Comparison of ENCODE assay signal across 8 cellular contexts in genomic region chr15:85730001-85730820, GRCh38.
DNase-seq lines count a peak whose midpoint lies in the region; ATAC-seq, FAIRE-seq and TF ChIP-seq lines count a peak whose summit lies in the region.

No MANE protein-coding gene starts in this region.

- H3K9me3 Mint-ChIP-seq in IgD-negative memory B cell = peaks cover 3 to 10% (median 3%) of the 10 kb centered on the region in 3 donors

- H3K4me3 ChIP-seq in ascending aorta (no peak overlapping the region), right cardiac atrium (ENCODE audit: low read length) (no peak overlapping the region), small intestine (ENCODE audit: low read depth in 1 of 2, low read length in 2 of 2) (no peak overlapping the region)

- H3K27ac ChIP-seq in ascending aorta (peak overlapping the region; percentile 41 to 83), right cardiac atrium (ENCODE audit: low read length) (no peak overlapping the region), small intestine (ENCODE audit: low read depth in 1 of 2, low read length in 1 of 2) (no peak overlapping the region)

- H3K36me3 ChIP-seq in ascending aorta (peaks cover 61 to 75% of the 10 kb centered on the region in 2 donors), small intestine (ENCODE audit: control insufficient read depth in 2 of 2, insufficient read depth in 2 of 2, low read length in 2 of 2) (peaks cover 23 to 35% of the 10 kb centered on the region in 2 donors)

- 32% methylated on average over 5 of the region's 5 CpGs for WGBS in right cardiac atrium
- WGBS in small intestine, 3 donors = 22 to 33% (median 31%) methylated on average over 5 of the region's 5 CpGs

- peaks cover 3 to 7% of the 10 kb centered on the region in 2 donors for H3K4me1 ChIP-seq in ascending aorta
- H3K4me1 ChIP-seq in right cardiac atrium (ENCODE audit: control insufficient read depth, insufficient read depth, low read length) = no peaks in the 10 kb centered on the region
- H3K4me1 ChIP-seq in small intestine (ENCODE audit: control insufficient read depth in 2 of 2, insufficient read depth in 1 of 2, low read depth in 1 of 2, low read length in 1 of 2) = no peaks in the 10 kb centered on the region

- peak; percentile 77 for ATAC-seq in GM19452 (IDR thresholded peaks at IDR 0.05; ENCODE audit: unreplicated experiment)
- ATAC-seq in right cardiac atrium = peak; percentile 57 to 62
- no peak for ATAC-seq in HG03039 (IDR thresholded peaks at IDR 0.05; ENCODE audit: unreplicated experiment)

- peaks cover 29% of the 10 kb centered on the region for H3K36me3 Mint-ChIP-seq in IgD-negative memory B cell

- TF ChIP-seq CTCF in ascending aorta (IDR thresholded peaks at IDR 0.05) = peak; percentile 70 to 72 (median 71)

- no peak overlapping the region for H3K4me3 Mint-ChIP-seq in IgD-negative memory B cell

- no peaks in the 10 kb centered on the region for H3K27me3 ChIP-seq in ascending aorta
- no peaks in the 10 kb centered on the region for H3K27me3 ChIP-seq in right cardiac atrium (ENCODE audit: control insufficient read depth, insufficient read depth)
- no peaks in the 10 kb centered on the region for H3K27me3 ChIP-seq in small intestine (ENCODE audit: control insufficient read depth in 2 of 2, insufficient read depth in 2 of 2, low read length in 2 of 2)

- peak overlapping the region in 2 of 3 donors; percentile 1 to 85 for H3K27ac Mint-ChIP-seq in IgD-negative memory B cell

- intact Hi-C loops in ascending aorta (cut with DNase I) = loop anchor here (1.0 to 2.0 kb wide), 3 partner anchors 65 to 110 kb away; partner anchors contain the start of gene KLHL25
- intact Hi-C loops in right cardiac atrium (cut with DNase I) = loop anchor here in 2 of 4 donors (2.0 to 5.0 kb wide), 2 partner anchors 101 to 102 kb away; no protein-coding TSS in a partner anchor

- no peaks in the 10 kb centered on the region for H3K27me3 Mint-ChIP-seq in IgD-negative memory B cell

- H3K4me1 Mint-ChIP-seq in IgD-negative memory B cell = peaks cover 0 to 4% (median 2%) of the 10 kb centered on the region in 3 donors

- H3K9me3 ChIP-seq in ascending aorta (peaks cover 6 to 14% of the 10 kb centered on the region in 2 donors), right cardiac atrium (ENCODE audit: control insufficient read depth, low read length) (no peaks in the 10 kb centered on the region), small intestine (ENCODE audit: control insufficient read depth, low read depth) (no peaks in the 10 kb centered on the region)

- DNase-seq in COLO829 (ENCODE audit: low spot score) (peak; percentile 85), OCI-M1 (lab: John Stamatoyannopoulos, UW) (peak; percentile 76), ascending aorta (ENCODE audit: low spot score in 2 of 2) (no peak), right cardiac atrium (no peak), small intestine (peak; percentile 77)

- peak; percentile 19 for FAIRE-seq in small intestine (lab: Jason Lieb, UNC)

Comparison
In these comparisons a context has a peak if more than half of its experiments do, and no peak if none do; other contexts are left out.
1. DNase-seq: peak in COLO829 (single experiment), OCI-M1 (single experiment) and small intestine (single experiment); none in ascending aorta (0 of 2) and right cardiac atrium (0 of 3).
2. H3K27ac ChIP-seq: peak in ascending aorta (2 of 2); none in right cardiac atrium (single experiment) and small intestine (0 of 2).